Comparison of ENCODE assay signal across 7 cellular contexts in genomic region chr15:67884514-67885225, GRCh38. TPM values are rescaled to one million over a fixed set of nuclear protein-coding genes. Genes with fewer than 3 reads are reported as not detected.
DNase-seq lines count a peak whose midpoint lies in the region; ATAC-seq lines count a peak whose summit lies in the region.

No MANE protein-coding gene starts in this region.

- peak overlapping the region; percentile 8; the same call in 1 of the 2 replicates for H3K27ac ChIP-seq in GM23248
- peak overlapping the region; percentile 75 to 81 for H3K27ac ChIP-seq in esophagus (ENCODE audit: low read depth in 2 of 2, low read length in 1 of 2)

- H3K4me3 ChIP-seq in GM23248 (peak overlapping the region; percentile 74), esophagus (ENCODE audit: low read depth in 1 of 2, low read length in 2 of 2) (peak overlapping the region; percentile 40 to 50)

- H2AFZ ChIP-seq in GM23248 = peak overlapping the region; percentile 95

- peak overlapping the region; percentile 77 for H3K9ac ChIP-seq in GM23248

- no peaks in the 10 kb centered on the region for H3K9me2 ChIP-seq in GM23248 (ENCODE audit: insufficient read depth)

- H3K9me3 ChIP-seq in GM23248 (ENCODE audit: low read depth) (no peaks in the 10 kb centered on the region), esophagus (ENCODE audit: control insufficient read depth in 2 of 2, insufficient read depth in 1 of 2, low read depth in 1 of 2, low read length in 1 of 2) (no peaks in the 10 kb centered on the region)

- ATAC-seq in HG02571 (IDR thresholded peaks at IDR 0.05; ENCODE audit: unreplicated experiment) = no peak

- 5 to 22% methylated on average over 12 to 38 of the region's 48 CpGs for WGBS in GM23248 (ENCODE audit: low coverage in 1 of 2, low lambda C conversion rate in 2 of 2, missing lambda C conversion rate in 2 of 2), 2 experiments
- WGBS in esophagus, 2 donors = 1% methylated on average over 47 to 48 of the region's 48 CpGs

- peak overlapping the region; percentile 85 for H3K4me2 ChIP-seq in GM23248 (ENCODE audit: unreplicated experiment)

- peak; percentile 78 for DNase-seq in GM23248
- peak; percentile 38 for DNase-seq in NOMO-1 treated with DMSO at 0.1 percent for 48 hours (lab: John Stamatoyannopoulos, UW; ENCODE audit: unreplicated experiment)
- peak; percentile 38 for DNase-seq in activated T-cell treated with anti-CD3 and anti-CD28 coated beads for 48 hours (ENCODE audit: low read depth)
- peak; percentile 92 for DNase-seq in mucosa of gallbladder (ENCODE audit: low spot score)
- DNase-seq in stimulated activated CD8-positive, alpha-beta memory T cell treated with anti-CD3 and anti-CD28 coated beads, Interleukin-4, amount 100 ng/mL, for 24 hours (ENCODE audit: low read depth) = peak; percentile 38

- H4K20me1 ChIP-seq in GM23248 (ENCODE audit: insufficient read depth) = no peaks in the 10 kb centered on the region

- peaks cover 7% of the 10 kb centered on the region; the same call in 1 of the 2 replicates for H3F3A ChIP-seq in GM23248 (ENCODE audit: insufficient read depth)

- H3K79me2 ChIP-seq in GM23248 (ENCODE audit: insufficient read depth) = no peaks in the 10 kb centered on the region

- in situ Hi-C loops in GM23248 (cut with MboI) = no loop called here

- H3K4me1 ChIP-seq in GM23248 (ENCODE audit: insufficient read depth) (no peaks in the 10 kb centered on the region), esophagus (ENCODE audit: control insufficient read depth in 2 of 2, insufficient read depth in 2 of 2, low read length in 1 of 2) (no peaks in the 10 kb centered on the region)

- H3K36me3 ChIP-seq in GM23248 (ENCODE audit: low read depth) = no peaks in the 10 kb centered on the region
- no peaks in the 10 kb centered on the region for H3K36me3 ChIP-seq in esophagus (ENCODE audit: control insufficient read depth in 2 of 2, insufficient read depth in 2 of 2, low read length in 1 of 2)

- no peaks in the 10 kb centered on the region for H3K27me3 ChIP-seq in GM23248 (replicated peaks; ENCODE audit: insufficient read depth)
- no peaks in the 10 kb centered on the region for H3K27me3 ChIP-seq in esophagus (ENCODE audit: control insufficient read depth in 1 of 2, insufficient read depth in 2 of 2, low read length in 2 of 2)

RNA-seq across cellular contexts. Expression of gene RNU6-1, which starts 44.8 kb away (rescaled TPM):
- not detected in 2 replicates for total RNA-seq in GM23248 (2014; rRNA removed; shearing (Covaris generic))
- polyA plus RNA-seq in GM23248 (2016; fragmentation: Nextera tagmentation; extraction: Ambion mirVana) (not detected in 2 replicates), esophagus (not detected)
- total RNA-seq in mucosa of gallbladder = not detected

RNA-seq across cellular contexts. Expression of gene SKOR1, which starts 59.4 kb away (rescaled TPM):
- total RNA-seq in GM23248 (2014; rRNA removed; shearing (Covaris generic)) = 0.11 TPM in 1 of 2 replicates, not detected in the other
- polyA plus RNA-seq in GM23248 (2016; fragmentation: Nextera tagmentation; extraction: Ambion mirVana) = not detected in 2 replicates
- polyA plus RNA-seq in esophagus = under 1 TPM; 0.12 to 0.16 TPM
- total RNA-seq in mucosa of gallbladder = 0.43 TPM

Comparison
In these comparisons a context has a peak if more than half of its experiments do, and no peak if none do; other contexts are left out.
1. DNase-seq: peak in every context shown above with its lines; median percentile 92 in mucosa of gallbladder; 78 in GM23248; 38 in NOMO-1 treated with DMSO at 0.1 percent for 48 hours; 38 in activated T-cell treated with anti-CD3 and anti-CD28 coated beads for 48 hours; 38 in stimulated activated CD8-positive, alpha-beta memory T cell treated with anti-CD3 and anti-CD28 coated beads, Interleukin-4, amount 100 ng/mL, for 24 hours.